Comparison of ENCODE assay signal across 1 cellular context in genomic region chr12:966715-967114, GRCh38.
TF ChIP-seq lines count a peak whose summit lies in the region.

No MANE protein-coding gene starts in this region.

TF ChIP-seq in K562, 482 proteins besides CTCF, POLR2A, EP300 and RAD21 (continued from another document):
- no peak for TF ChIP-seq MITF (IDR thresholded peaks at IDR 0.05)
